8 cellular contexts compared by ENCODE assay signal in genomic region chr2:101643004-101643524, GRCh38.
"Had no signal": no experiment of that assay in that cellular context is flagged by ENCODE, and none has a peak within 500 bp of the region (broad histone marks: within the 10 kb centered on the region; RNA-seq: fewer than 3 reads in every experiment).

No MANE protein-coding gene starts in this region.

- H3K4me2 ChIP-seq: GM23338 had no signal

- FAIRE-seq: H1, H54 had no signal

- H3K4me3 ChIP-seq: GM23338 had no signal

- H2AFZ ChIP-seq: GM23338 had no signal

- H3K27ac ChIP-seq: HL-60 had no signal

- DNase-seq: H9, HCEC 1CT, IMR-90, KG1 had no signal

- ATAC-seq: GM23338 had no signal
